In the genomic region with DNA sequence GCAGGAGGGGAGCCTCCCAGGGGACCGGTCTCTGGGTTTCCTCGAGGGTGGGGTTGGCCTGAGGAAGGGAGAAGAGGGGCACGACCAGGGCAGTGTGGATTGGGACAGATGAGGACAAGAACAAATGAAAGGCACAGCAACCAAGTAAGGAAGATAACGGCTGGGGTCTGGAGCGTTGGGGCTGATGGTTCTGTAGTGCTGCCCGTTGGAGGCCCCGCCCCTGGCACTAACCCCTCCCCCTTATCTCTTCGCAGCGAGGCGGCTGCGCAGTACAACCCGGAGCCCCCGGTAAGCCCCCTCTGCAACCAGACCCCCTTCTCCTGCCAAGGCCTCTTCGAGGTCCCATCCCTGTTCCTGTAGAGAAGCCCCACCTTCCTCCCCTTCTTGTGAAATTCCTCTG, we compare ENCODE assay signal across 12 cellular contexts. TPM values are rescaled to one million over a fixed set of nuclear protein-coding genes. Genes with fewer than 3 reads are reported as not detected.
DNase-seq lines count a peak whose midpoint lies in the region; ATAC-seq and TF ChIP-seq lines count a peak whose summit lies in the region.
"Had no signal": no experiment of that assay in that cellular context is flagged by ENCODE, and none has a peak within 500 bp of the region (broad histone marks: within the 10 kb centered on the region; RNA-seq: fewer than 3 reads in every experiment).

No MANE protein-coding gene starts in this region.

- peak; percentile 63 for DNase-seq in H7
- no peak for DNase-seq in mammary epithelial cell
- no peak for DNase-seq in natural killer cell
- no peak for DNase-seq in GM19240 (ENCODE audit: insufficient read length, low spot score)
- no peak for DNase-seq in RPMI8226
- no peak for DNase-seq in NCI-H2081 treated with DMSO at 0.1 percent for 48 hours (lab: John Stamatoyannopoulos, UW)
- DNase-seq: NCI-H1092, T-helper 17 cell had no signal

- H3K4me1 ChIP-seq in ACC112 (ENCODE audit: control insufficient read depth, insufficient read depth, low read length, unreplicated experiment) = peaks cover 7% of the 10 kb centered on the region
- H3K4me1 ChIP-seq in mammary epithelial cell (ENCODE audit: insufficient read depth, low read length) = peaks cover 23% of the 10 kb centered on the region

- H3K9me3 Mint-ChIP-seq in natural killer cell = no peaks in the 10 kb centered on the region

- CTCF ChIA-PET in mammary epithelial cell (lab: Charles Lee; ENCODE audit: low non-redundant PET) = no interaction called here

- in situ Hi-C loops in mammary epithelial cell (cut with MboI; ENCODE audit: low sequenced_read_pairs in 2 of 2) = no loop called here

- no peak overlapping the region for H3K4me2 ChIP-seq in mammary epithelial cell (ENCODE audit: insufficient read depth, low read depth, low read length)

- H3K27ac Mint-ChIP-seq in natural killer cell = peak overlapping the region; percentile 88 to 90
- H3K27ac Mint-ChIP-seq: T-helper 17 cell had no signal

- H3K4me3 ChIP-seq in ACC112 (ENCODE audit: low read depth, low read length) (0 out of 2 replicates have a peak overlapping the region, but pooled peaks have one; percentile 91), H7 (ENCODE audit: insufficient read depth, low read depth, low read length) (no peak overlapping the region), mammary epithelial cell (replicated peaks in 1 of 3; ENCODE audit: insufficient read depth in 1 of 3, low read depth in 2 of 3, low read length in 3 of 3) (no peak overlapping the region)

- WGBS in mammary epithelial cell (ENCODE audit: low coverage, missing lambda C conversion rate) = 99% methylated on average over 11 of the region's 14 CpGs

- H3K9me3 ChIP-seq in mammary epithelial cell (replicated peaks; ENCODE audit: insufficient read depth, low read length) = no peaks in the 10 kb centered on the region

- H3K4me3 Mint-ChIP-seq in natural killer cell = peak overlapping the region; percentile 96

- H3K27me3 ChIP-seq in ACC112 (ENCODE audit: insufficient read depth, low read length) (no peaks in the 10 kb centered on the region), H7 (ENCODE audit: control insufficient read depth, insufficient read depth, low read length) (no peaks in the 10 kb centered on the region), mammary epithelial cell (ENCODE audit: insufficient read depth, low read length) (no peaks in the 10 kb centered on the region)

- H3K27me3 Mint-ChIP-seq in natural killer cell (ENCODE audit: low read depth in 2 of 2) = no peaks in the 10 kb centered on the region
- H3K27me3 Mint-ChIP-seq: T-helper 17 cell had no signal

- no peak overlapping the region for H3K9ac ChIP-seq in mammary epithelial cell (ENCODE audit: insufficient read depth, low read length)
- H3K9ac ChIP-seq: parathyroid adenoma had no signal

- intact Hi-C loops in mammary epithelial cell (cut with micrococcal nuclease) (no loop called here), natural killer cell (cut with micrococcal nuclease) (no loop called here)

- no TSS peak for BruUV-seq in mammary epithelial cell (replicated peaks; lab: Mats Ljungman, UMichigan)

- H3K4me1 Mint-ChIP-seq in natural killer cell = peaks cover 17 to 28% of the 10 kb centered on the region in 2 donors

- H3K36me3 Mint-ChIP-seq in natural killer cell = peaks cover 6% of the 10 kb centered on the region

- H2AFZ ChIP-seq in ACC112 (ENCODE audit: low read length, unreplicated experiment) (no peak overlapping the region), mammary epithelial cell (ENCODE audit: low read depth, low read length) (no peak overlapping the region)
- H2AFZ ChIP-seq: parathyroid adenoma had no signal

- TF ChIP-seq CTCF in mammary epithelial cell (conservative IDR thresholded peaks at IDR 0.05 in 1 of 2, IDR thresholded peaks at IDR 0.05 in 1 of 2; ENCODE audit: extremely low read depth in 1 of 2, insufficient read depth in 1 of 2, low read depth in 1 of 2, low read length in 2 of 2) (no peak), natural killer cell (IDR thresholded peaks at IDR 0.05) (no peak)

- no peak overlapping the region for H3K27ac ChIP-seq in ACC112 (ENCODE audit: low read depth, low read length)
- peak overlapping the region; percentile 16 for H3K27ac ChIP-seq in mammary epithelial cell (ENCODE audit: insufficient read depth, low read depth, low read length)

- H3K79me2 ChIP-seq in ACC112 (ENCODE audit: control insufficient read depth, insufficient read depth, low read length, unreplicated experiment) = peaks cover 18% of the 10 kb centered on the region
- H3K79me2 ChIP-seq in mammary epithelial cell (ENCODE audit: insufficient read depth, low read length) = peaks cover 54% of the 10 kb centered on the region

- ATAC-seq in natural killer cell (no peak), HG03521 (IDR thresholded peaks at IDR 0.05; ENCODE audit: unreplicated experiment) (no peak)
- ATAC-seq: T-helper 17 cell had no signal

- H3K36me3 ChIP-seq in ACC112 (ENCODE audit: insufficient read depth, low read length) (peaks cover 8% of the 10 kb centered on the region), H7 (replicated peaks; ENCODE audit: control insufficient read depth, insufficient read depth, low read length) (peaks cover 27% of the 10 kb centered on the region), mammary epithelial cell (ENCODE audit: insufficient read depth, low read length) (peaks cover 30% of the 10 kb centered on the region)

- H4K20me1 ChIP-seq in mammary epithelial cell (ENCODE audit: insufficient read depth, low read length) = no peaks in the 10 kb centered on the region

- dilution Hi-C loops in mammary epithelial cell (cut with HindIII; ENCODE audit: low sequenced_read_pairs) = loop anchor here (10.0 kb wide), 1 partner anchor 137 kb away; a partner anchor contains a TSS

RNA-seq across cellular contexts. Expression of a gene that starts 2.2 kb away (rescaled TPM):
- 248 and 336 TPM in 2 replicates for total RNA-seq in H7 (2014; rRNA removed; shearing (Covaris generic))
- total RNA-seq in mammary epithelial cell = 1,000 to 10,000 TPM in 1 of 2 donors, 100 to 1,000 TPM in 1; 328 to 1,073 TPM
- polyA plus RNA-seq in mammary epithelial cell = 889 TPM
- 1,358 TPM for polyA minus RNA-seq in mammary epithelial cell
- 100 to 1,000 TPM; 569 to 637 (median 578) TPM for total RNA-seq in natural killer cell

RNA-seq across cellular contexts. Expression of a gene that starts 10.2 kb away (rescaled TPM):
- 0.18 TPM in 1 of 2 replicates, not detected in the other for total RNA-seq in H7 (2014; rRNA removed; shearing (Covaris generic))
- total RNA-seq in mammary epithelial cell (1 to 10 TPM in 1 of 2 donors, not detected in 1; 1.0 TPM), natural killer cell (not detected)
- polyA plus RNA-seq in mammary epithelial cell = not detected
- polyA minus RNA-seq in mammary epithelial cell = not detected
- total RNA-seq: T-helper 17 cell had no signal

RNA-seq across cellular contexts. Expression of a gene that starts 26.8 kb away (rescaled TPM):
- 179 and 202 TPM in 2 replicates for total RNA-seq in H7 (2014; rRNA removed; shearing (Covaris generic))
- 100 to 1,000 TPM; 139 to 149 TPM for total RNA-seq in mammary epithelial cell
- 177 TPM for polyA plus RNA-seq in mammary epithelial cell
- polyA minus RNA-seq in mammary epithelial cell = 155 TPM
- total RNA-seq in natural killer cell = 100 to 1,000 TPM; 153 to 180 (median 175) TPM

RNA-seq across cellular contexts. Expression of a gene that starts 27.4 kb away (rescaled TPM):
- total RNA-seq in H7 (2014; rRNA removed; shearing (Covaris generic)) = 121 and 129 TPM in 2 replicates
- 10 to 100 TPM; 28.7 to 84.5 TPM for total RNA-seq in mammary epithelial cell
- polyA plus RNA-seq in mammary epithelial cell = 57.9 TPM
- polyA minus RNA-seq in mammary epithelial cell = 46.7 TPM
- total RNA-seq in natural killer cell = 10 to 100 TPM; 26.6 to 33.4 (median 31.8) TPM

RNA-seq across cellular contexts. Expression of a gene that starts 31.1 kb away (rescaled TPM):
- total RNA-seq in H7 (2014; rRNA removed; shearing (Covaris generic)) = not detected in 2 replicates
- total RNA-seq in mammary epithelial cell (not detected), natural killer cell (not detected)
- not detected for polyA plus RNA-seq in mammary epithelial cell
- not detected for polyA minus RNA-seq in mammary epithelial cell
- total RNA-seq: kidney epithelial cell, T-helper 17 cell had no signal
